In the genomic region with DNA sequence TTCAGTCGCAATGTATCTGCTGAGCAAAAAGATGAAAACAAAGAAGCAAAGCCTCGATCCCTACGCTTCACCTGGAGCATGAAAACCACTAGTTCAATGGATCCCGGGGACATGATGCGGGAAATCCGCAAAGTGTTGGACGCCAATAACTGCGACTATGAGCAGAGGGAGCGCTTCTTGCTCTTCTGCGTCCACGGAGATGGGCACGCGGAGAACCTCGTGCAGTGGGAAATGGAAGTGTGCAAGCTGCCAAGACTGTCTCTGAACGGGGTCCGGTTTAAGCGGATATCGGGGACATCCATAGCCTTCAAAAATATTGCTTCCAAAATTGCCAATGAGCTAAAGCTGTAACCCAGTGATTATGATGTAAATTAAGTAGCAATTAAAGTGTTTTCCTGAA, we compare ENCODE assay signal across 21 cellular contexts. TPM values are rescaled to one million over a fixed set of nuclear protein-coding genes. Genes with fewer than 3 reads are reported as not detected.
A peak's percentile ranks its signal among the peaks of the same experiment; 100 is the strongest.
DNase-seq lines count a peak whose midpoint lies in the region; ATAC-seq and TF ChIP-seq lines count a peak whose summit lies in the region.
"Had no signal": no experiment of that assay in that cellular context is flagged by ENCODE, and none has a peak within 500 bp of the region (broad histone marks: within the 10 kb centered on the region; RNA-seq: fewer than 3 reads in every experiment).

No MANE protein-coding gene starts in this region.

- H3K27ac ChIP-seq in PC-3 (ENCODE audit: low read length) (no peak overlapping the region), endodermal cell (ENCODE audit: low read depth, low read length) (no peak overlapping the region)
- H3K27ac ChIP-seq: 22Rv1 had no signal

- H3K4me3 ChIP-seq in PC-3 (ENCODE audit: low read length) (no peak overlapping the region), endodermal cell (ENCODE audit: low read length) (no peak overlapping the region)
- H3K4me3 ChIP-seq: GM12878, K562 had no signal

- POLR2A ChIA-PET in PC-3 (lab: Charles Lee; ENCODE audit: unreplicated experiment): no interaction called here

- no peaks in the 10 kb centered on the region for H3K9me2 ChIP-seq in PC-3 (replicated peaks; ENCODE audit: low read length)

- H3K4me1 Mint-ChIP-seq in activated CD8-positive, alpha-beta memory T cell treated with anti-CD3 and anti-CD28 coated beads, Interleukin-2, amount 10 ng/mL, durations not matched to agents 7 days and 5 days: peaks cover 5% of the 10 kb centered on the region
- peaks cover 2% of the 10 kb centered on the region for H3K4me1 Mint-ChIP-seq in endodermal cell
- peaks cover 26% of the 10 kb centered on the region for H3K4me1 Mint-ChIP-seq in stimulated activated effector memory CD8-positive, alpha-beta T cell treated with anti-CD3 and anti-CD28 coated beads, Interleukin-12 subunit alpha, Interleukin-12 subunit beta, amount 100 ng/mL, for 72 hours

- H3K36me3 Mint-ChIP-seq in activated CD8-positive, alpha-beta memory T cell treated with anti-CD3 and anti-CD28 coated beads, Interleukin-2, amount 10 ng/mL, durations not matched to agents 7 days and 5 days: peaks cover 28% of the 10 kb centered on the region
- peaks cover 59% of the 10 kb centered on the region for H3K36me3 Mint-ChIP-seq in endodermal cell (ENCODE audit: low read depth)
- H3K36me3 Mint-ChIP-seq in stimulated activated effector memory CD8-positive, alpha-beta T cell treated with anti-CD3 and anti-CD28 coated beads, Interleukin-12 subunit alpha, Interleukin-12 subunit beta, amount 100 ng/mL, for 72 hours: peaks cover 99% of the 10 kb centered on the region

- H4K20me1 ChIP-seq in PC-3 (ENCODE audit: low read length): no peaks in the 10 kb centered on the region

- no peak for ATAC-seq in activated CD8-positive, alpha-beta memory T cell treated with anti-CD3 and anti-CD28 coated beads, Interleukin-2, amount 10 ng/mL, durations not matched to agents 7 days and 5 days
- ATAC-seq in PC-3 (no peak), GM21447 (IDR thresholded peaks at IDR 0.05; ENCODE audit: unreplicated experiment) (no peak)
- no peak for ATAC-seq in stimulated activated effector memory CD8-positive, alpha-beta T cell treated with anti-CD3 and anti-CD28 coated beads, Interleukin-12 subunit alpha, Interleukin-12 subunit beta, amount 100 ng/mL, for 72 hours
- ATAC-seq: GM12878, K562 had no signal

- BruUV-seq in PC-3 (replicated peaks; lab: Mats Ljungman, UMichigan): TSS peak; percentile 14

- H3K27me3 ChIP-seq in PC-3 (ENCODE audit: low read length) (no peaks in the 10 kb centered on the region), endodermal cell (ENCODE audit: control insufficient read depth, insufficient read depth, low read length, poor library complexity, severe bottlenecking) (no peaks in the 10 kb centered on the region)

- no peak overlapping the region for H3K4me2 ChIP-seq in PC-3 (ENCODE audit: low read length)

- WGBS in endodermal cell (ENCODE audit: insufficient coverage in 1 of 2, insufficient read length in 1 of 2), 2 experiments: 95 to 96% methylated on average over 18 of the region's 18 CpGs

- CTCF ChIA-PET in activated CD8-positive, alpha-beta memory T cell treated with anti-CD3 and anti-CD28 coated beads, Interleukin-2, amount 10 ng/mL, durations not matched to agents 7 days and 5 days (lab: Charles Lee): interaction anchor here (1.4 to 2.5 kb wide), 5 partner anchors 8 to 111 kb away, joined by 3 to 7 read pairs (median 5); no protein-coding TSS in a partner anchor
- CTCF ChIA-PET in PC-3 (lab: Charles Lee): no interaction called here

- H3K4me3 Mint-ChIP-seq in activated CD8-positive, alpha-beta memory T cell treated with anti-CD3 and anti-CD28 coated beads, Interleukin-2, amount 10 ng/mL, durations not matched to agents 7 days and 5 days: no peak overlapping the region
- no peak overlapping the region for H3K4me3 Mint-ChIP-seq in endodermal cell
- no peak overlapping the region for H3K4me3 Mint-ChIP-seq in stimulated activated effector memory CD8-positive, alpha-beta T cell treated with anti-CD3 and anti-CD28 coated beads, Interleukin-12 subunit alpha, Interleukin-12 subunit beta, amount 100 ng/mL, for 72 hours
- H3K4me3 Mint-ChIP-seq: B cell; CD4-positive, alpha-beta T cell had no signal

- H3K27me3 Mint-ChIP-seq in activated CD8-positive, alpha-beta memory T cell treated with anti-CD3 and anti-CD28 coated beads, Interleukin-2, amount 10 ng/mL, durations not matched to agents 7 days and 5 days: no peaks in the 10 kb centered on the region
- no peaks in the 10 kb centered on the region for H3K27me3 Mint-ChIP-seq in endodermal cell (ENCODE audit: insufficient read depth)
- H3K27me3 Mint-ChIP-seq: B cell; CD4-positive, alpha-beta T cell had no signal

- H3K4me1 ChIP-seq in PC-3 (ENCODE audit: insufficient read depth, low read length): no peaks in the 10 kb centered on the region
- H3K4me1 ChIP-seq in endodermal cell (ENCODE audit: control insufficient read depth, insufficient read depth, low read length): no peaks in the 10 kb centered on the region
- H3K4me1 ChIP-seq: Caco-2 had no signal

- peak; percentile 37 for DNase-seq in activated CD8-positive, alpha-beta memory T cell treated with anti-CD3 and anti-CD28 coated beads, Interleukin-2, amount 50 U/mL, for 48 hours
- DNase-seq in activated CD8-positive, alpha-beta memory T cell treated with anti-CD3 and anti-CD28 coated beads, Interleukin-2, amount 10 ng/mL, durations not matched to agents 7 days and 5 days: no peak
- DNase-seq in PC-3 (no peak), endodermal cell (peak; percentile 21), GF-D8 (lab: John Stamatoyannopoulos, UW) (no peak), NCI-H524 (lab: John Stamatoyannopoulos, UW) (no peak)
- DNase-seq in stimulated activated effector memory CD8-positive, alpha-beta T cell treated with anti-CD3 and anti-CD28 coated beads, Interleukin-12 subunit alpha, Interleukin-12 subunit beta, amount 100 ng/mL, for 72 hours (ENCODE audit: low spot score in 2 of 2): no peak
- DNase-seq: Caco-2; CD4-positive, alpha-beta T cell; NCI-H1092 treated with DMSO at 0.1 percent for 48 hours; NCI-H146; NCI-H2029 treated with DMSO at 0.1 percent for 48 hours; NCI-H2171 treated with DMSO at 0.1 percent for 48 hours; NCI-H446; NCI-H69; SHP77 treated with DMSO at 0.1 percent for 48 hours had no signal

- intact Hi-C loops in PC-3 (cut with micrococcal nuclease): no loop called here

- TF ChIP-seq CTCF in PC-3 (conservative IDR thresholded peaks at IDR 0.05; ENCODE audit: low read depth, low read length) (no peak), endodermal cell (conservative IDR thresholded peaks at IDR 0.05) (no peak)

- H3K27ac Mint-ChIP-seq in activated CD8-positive, alpha-beta memory T cell treated with anti-CD3 and anti-CD28 coated beads, Interleukin-2, amount 10 ng/mL, durations not matched to agents 7 days and 5 days: no peak overlapping the region
- no peak overlapping the region for H3K27ac Mint-ChIP-seq in endodermal cell
- H3K27ac Mint-ChIP-seq in stimulated activated effector memory CD8-positive, alpha-beta T cell treated with anti-CD3 and anti-CD28 coated beads, Interleukin-12 subunit alpha, Interleukin-12 subunit beta, amount 100 ng/mL, for 72 hours: peak overlapping the region; percentile 45
- H3K27ac Mint-ChIP-seq: B cell; CD4-positive, alpha-beta T cell had no signal

- H3K9me3 ChIP-seq in PC-3 (ENCODE audit: low read length) (no peaks in the 10 kb centered on the region), endodermal cell (ENCODE audit: control insufficient read depth, low read length) (no peaks in the 10 kb centered on the region)
- H3K9me3 ChIP-seq: Caco-2 had no signal

- H3F3A ChIP-seq in PC-3 (ENCODE audit: low read length, unreplicated experiment): peaks cover 5% of the 10 kb centered on the region

- H2AFZ ChIP-seq in PC-3 (ENCODE audit: low read length): no peak overlapping the region

- H3K36me3 ChIP-seq in PC-3 (ENCODE audit: low read depth, low read length) (peaks cover 48% of the 10 kb centered on the region), endodermal cell (ENCODE audit: control insufficient read depth, insufficient read depth, low read length) (peaks cover 62% of the 10 kb centered on the region)

- H3K9ac ChIP-seq in PC-3 (ENCODE audit: low read length): no peak overlapping the region
- H3K9ac ChIP-seq in endodermal cell (ENCODE audit: extremely low read depth, low read length, poor library complexity, severe bottlenecking): no peak overlapping the region

- H3K9me3 Mint-ChIP-seq in activated CD8-positive, alpha-beta memory T cell treated with anti-CD3 and anti-CD28 coated beads, Interleukin-2, amount 10 ng/mL, durations not matched to agents 7 days and 5 days (ENCODE audit: low read depth): no peaks in the 10 kb centered on the region
- no peaks in the 10 kb centered on the region for H3K9me3 Mint-ChIP-seq in endodermal cell
- no peaks in the 10 kb centered on the region for H3K9me3 Mint-ChIP-seq in stimulated activated effector memory CD8-positive, alpha-beta T cell treated with anti-CD3 and anti-CD28 coated beads, Interleukin-12 subunit alpha, Interleukin-12 subunit beta, amount 100 ng/mL, for 72 hours
- H3K9me3 Mint-ChIP-seq: CD4-positive, alpha-beta T cell had no signal

- H3K79me2 ChIP-seq in PC-3 (ENCODE audit: low read length): no peaks in the 10 kb centered on the region

RNA-seq across cellular contexts. Expression of a gene that starts 19.8 kb away (rescaled TPM):
- 1 to 10 TPM; 1.2 to 6.1 TPM for total RNA-seq in activated CD8-positive, alpha-beta memory T cell treated with anti-CD3 and anti-CD28 coated beads, Interleukin-2, amount 10 ng/mL, durations not matched to agents 7 days and 5 days
- total RNA-seq in PC-3 (2014; rRNA removed) (299 and 324 TPM in 2 replicates), endodermal cell (100 to 1,000 TPM; 602 to 920 TPM)
- 1,216 TPM for polyA plus RNA-seq in endodermal cell (2013, experiment 1 of 2)
- polyA plus RNA-seq in endodermal cell (2013, experiment 2 of 2): 1,012 TPM

RNA-seq across cellular contexts. Expression of a gene that starts 26.1 kb away (rescaled TPM):
- 1 to 10 TPM; 7.3 to 9.6 TPM for total RNA-seq in activated CD8-positive, alpha-beta memory T cell treated with anti-CD3 and anti-CD28 coated beads, Interleukin-2, amount 10 ng/mL, durations not matched to agents 7 days and 5 days
- total RNA-seq in PC-3 (2014; rRNA removed) (51.2 and 72.9 TPM in 2 replicates), endodermal cell (1 to 10 TPM; 7.4 to 7.9 TPM)
- 4.5 TPM for polyA plus RNA-seq in endodermal cell (2013, experiment 1 of 2)
- 4.1 TPM for polyA plus RNA-seq in endodermal cell (2013, experiment 2 of 2)

RNA-seq across cellular contexts. Expression of a gene that starts 59.6 kb away (rescaled TPM):
- 10 to 100 TPM; 29.9 to 32.3 TPM for total RNA-seq in activated CD8-positive, alpha-beta memory T cell treated with anti-CD3 and anti-CD28 coated beads, Interleukin-2, amount 10 ng/mL, durations not matched to agents 7 days and 5 days
- total RNA-seq in PC-3 (2014; rRNA removed) (28.1 and 33.0 TPM in 2 replicates), endodermal cell (10 to 100 TPM; 27.6 to 28.1 TPM)
- polyA plus RNA-seq in endodermal cell (2013, experiment 1 of 2): 20.2 TPM
- polyA plus RNA-seq in endodermal cell (2013, experiment 2 of 2): 20.5 TPM

RNA-seq across cellular contexts. Expression of a gene that starts 59.9 kb away (rescaled TPM):
- 10 to 100 TPM; 29.1 to 33.5 TPM for total RNA-seq in activated CD8-positive, alpha-beta memory T cell treated with anti-CD3 and anti-CD28 coated beads, Interleukin-2, amount 10 ng/mL, durations not matched to agents 7 days and 5 days
- total RNA-seq in PC-3 (2014; rRNA removed) (52.7 and 62.3 TPM in 2 replicates), endodermal cell (10 to 100 TPM; 30.1 to 39.8 TPM)
- 34.9 TPM for polyA plus RNA-seq in endodermal cell (2013, experiment 1 of 2)
- 38.8 TPM for polyA plus RNA-seq in endodermal cell (2013, experiment 2 of 2)

Comparison
In these comparisons a context has a peak if more than half of its experiments do, and no peak if none do; other contexts are left out.
1. DNase-seq: peak in activated CD8-positive, alpha-beta memory T cell treated with anti-CD3 and anti-CD28 coated beads, Interleukin-2, amount 50 U/mL, for 48 hours (single experiment) and endodermal cell (single experiment); none in activated CD8-positive, alpha-beta memory T cell treated with anti-CD3 and anti-CD28 coated beads, Interleukin-2, amount 10 ng/mL, durations not matched to agents 7 days and 5 days (single experiment), PC-3 (single experiment), stimulated activated effector memory CD8-positive, alpha-beta T cell treated with anti-CD3 and anti-CD28 coated beads, Interleukin-12 subunit alpha, Interleukin-12 subunit beta, amount 100 ng/mL, for 72 hours (0 of 2), GF-D8 (single experiment) and NCI-H524 (0 of 2).
2. RNA of a gene that starts 19.8 kb away (total RNA-seq): 602 to 920 TPM in endodermal cell and 299 to 324 TPM in PC-3; 1.2 to 6.1 TPM in activated CD8-positive, alpha-beta memory T cell treated with anti-CD3 and anti-CD28 coated beads, Interleukin-2, amount 10 ng/mL, durations not matched to agents 7 days and 5 days; every median in the first group is over 10 times any median in the second.